Comparison of ENCODE assay signal across 1 cellular context in the genomic region with DNA sequence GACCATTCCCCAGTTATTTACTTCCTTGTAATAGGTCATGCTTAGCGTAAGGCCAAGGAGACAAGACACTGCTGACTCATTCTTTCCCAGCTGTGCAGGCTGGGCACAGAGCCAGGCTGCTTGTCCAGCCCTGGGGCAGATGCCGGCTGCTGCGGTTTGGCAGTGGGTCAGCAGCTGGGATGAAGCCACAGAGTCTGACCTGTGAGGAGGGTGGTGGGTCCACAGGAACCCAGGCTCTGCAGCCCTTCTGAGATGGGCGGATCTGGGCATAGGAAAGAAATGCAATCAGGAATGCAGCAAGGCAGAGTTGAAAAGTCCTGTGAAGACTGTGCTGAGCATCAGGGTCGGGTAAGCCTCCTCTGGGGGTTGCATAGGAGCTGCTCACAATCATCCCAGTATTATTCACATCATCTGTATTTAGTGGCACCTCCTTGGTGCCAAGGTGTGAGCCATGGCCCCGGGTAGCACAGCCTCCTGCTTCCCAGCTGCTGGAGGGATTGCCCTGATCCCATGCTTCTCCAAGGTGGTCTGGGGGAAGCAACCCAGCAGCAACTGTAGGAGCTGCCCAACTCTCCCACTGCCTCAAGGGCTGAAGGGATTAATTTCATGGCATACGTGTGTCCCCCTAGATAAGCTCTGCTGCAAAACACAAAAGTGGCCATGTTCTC.
TF ChIP-seq lines count a peak whose summit lies in the region.

No MANE protein-coding gene starts in this region.

TF ChIP-seq in Ishikawa, 13 proteins besides CTCF, POLR2A, EP300 and RAD21 (continued from another document):
- peak; percentile 98 for TF ChIP-seq FOXM1 (IDR thresholded peaks at IDR 0.05; ENCODE audit: borderline replicate concordance, low read depth)
- 0 out of 2 replicates have a peak, but pooled peaks have one; percentile 25 for TF ChIP-seq TAF1 (IDR thresholded peaks at IDR 0.05; ENCODE audit: low read depth)
- peak; percentile 68; the same call in 1 of the 2 replicates for TF ChIP-seq ZBTB7A (IDR thresholded peaks at IDR 0.05; ENCODE audit: low read depth)
- TF ChIP-seq YY1 (IDR thresholded peaks at IDR 0.05; ENCODE audit: low read depth), result peak; percentile 76; the same call in 1 of the 2 replicates
- TF ChIP-seq USF1 (IDR thresholded peaks at IDR 0.05), result peak; percentile 52; the same call in 1 of the 2 replicates
- peak; percentile 100 for TF ChIP-seq NFIC (IDR thresholded peaks at IDR 0.05)
TF ChIP-seq in Ishikawa: peak in this region for 10.
